ENCODE assay signal across 1 cellular context in genomic region chr19:1144741-1145140, GRCh38.
TF ChIP-seq lines count a peak whose summit lies in the region.

No MANE protein-coding gene starts in this region.

TF ChIP-seq in WTC11, 78 proteins besides CTCF, POLR2A, EP300 and RAD21 (continued from another document):
- TF ChIP-seq, protein P1, sequence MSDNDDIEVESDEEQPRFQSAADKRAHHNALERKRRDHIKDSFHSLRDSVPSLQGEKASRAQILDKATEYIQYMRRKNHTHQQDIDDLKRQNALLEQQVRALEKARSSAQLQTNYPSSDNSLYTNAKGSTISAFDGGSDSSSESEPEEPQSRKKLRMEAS (CRISPR knock-in tag; IDR thresholded peaks at IDR 0.05), result no peak
- no peak for TF ChIP-seq NR3C1 (CRISPR knock-in tag; conservative IDR thresholded peaks at IDR 0.05; ENCODE audit: low read depth)
- TF ChIP-seq CBFB (CRISPR knock-in tag; IDR thresholded peaks at IDR 0.05; ENCODE audit: low read depth), result no peak
- no peak for TF ChIP-seq FOXP1 (CRISPR knock-in tag; IDR thresholded peaks at IDR 0.05; ENCODE audit: borderline replicate concordance)
- TF ChIP-seq ZNF671 (CRISPR knock-in tag; IDR thresholded peaks at IDR 0.05), result no peak
- TF ChIP-seq HMGA2 (CRISPR knock-in tag; IDR thresholded peaks at IDR 0.05), result no peak
- TF ChIP-seq, protein P2, sequence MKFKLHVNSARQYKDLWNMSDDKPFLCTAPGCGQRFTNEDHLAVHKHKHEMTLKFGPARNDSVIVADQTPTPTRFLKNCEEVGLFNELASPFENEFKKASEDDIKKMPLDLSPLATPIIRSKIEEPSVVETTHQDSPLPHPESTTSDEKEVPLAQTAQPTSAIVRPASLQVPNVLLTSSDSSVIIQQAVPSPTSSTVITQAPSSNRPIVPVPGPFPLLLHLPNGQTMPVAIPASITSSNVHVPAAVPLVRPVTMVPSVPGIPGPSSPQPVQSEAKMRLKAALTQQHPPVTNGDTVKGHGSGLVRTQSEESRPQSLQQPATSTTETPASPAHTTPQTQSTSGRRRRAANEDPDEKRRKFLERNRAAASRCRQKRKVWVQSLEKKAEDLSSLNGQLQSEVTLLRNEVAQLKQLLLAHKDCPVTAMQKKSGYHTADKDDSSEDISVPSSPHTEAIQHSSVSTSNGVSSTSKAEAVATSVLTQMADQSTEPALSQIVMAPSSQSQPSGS (CRISPR knock-in tag; IDR thresholded peaks at IDR 0.05; ENCODE audit: borderline replicate concordance, low read depth), result no peak
- TF ChIP-seq, protein P3, sequence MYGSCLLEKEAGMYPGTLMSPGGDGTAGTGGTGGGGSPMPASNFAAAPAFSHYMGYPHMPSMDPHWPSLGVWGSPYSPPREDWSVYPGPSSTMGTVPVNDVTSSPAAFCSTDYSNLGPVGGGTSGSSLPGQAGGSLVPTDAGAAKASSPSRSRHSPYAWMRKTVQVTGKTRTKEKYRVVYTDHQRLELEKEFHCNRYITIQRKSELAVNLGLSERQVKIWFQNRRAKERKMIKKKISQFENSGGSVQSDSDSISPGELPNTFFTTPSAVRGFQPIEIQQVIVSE (CRISPR knock-in tag; IDR thresholded peaks at IDR 0.05; ENCODE audit: borderline replicate concordance), result no peak
- TF ChIP-seq, protein P4, sequence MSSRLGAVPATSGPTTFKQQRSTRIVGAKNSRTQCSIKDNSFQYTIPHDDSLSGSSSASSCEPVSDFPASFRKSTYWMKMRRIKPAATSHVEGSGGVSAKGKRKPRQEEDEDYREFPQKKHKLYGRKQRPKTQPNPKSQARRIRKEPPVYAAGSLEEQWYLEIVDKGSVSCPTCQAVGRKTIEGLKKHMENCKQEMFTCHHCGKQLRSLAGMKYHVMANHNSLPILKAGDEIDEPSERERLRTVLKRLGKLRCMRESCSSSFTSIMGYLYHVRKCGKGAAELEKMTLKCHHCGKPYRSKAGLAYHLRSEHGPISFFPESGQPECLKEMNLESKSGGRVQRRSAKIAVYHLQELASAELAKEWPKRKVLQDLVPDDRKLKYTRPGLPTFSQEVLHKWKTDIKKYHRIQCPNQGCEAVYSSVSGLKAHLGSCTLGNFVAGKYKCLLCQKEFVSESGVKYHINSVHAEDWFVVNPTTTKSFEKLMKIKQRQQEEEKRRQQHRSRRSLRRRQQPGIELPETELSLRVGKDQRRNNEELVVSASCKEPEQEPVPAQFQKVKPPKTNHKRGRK (CRISPR knock-in tag; IDR thresholded peaks at IDR 0.05; ENCODE audit: borderline replicate concordance), result no peak
- no peak for TF ChIP-seq MXD4 (CRISPR knock-in tag; IDR thresholded peaks at IDR 0.05; ENCODE audit: borderline replicate concordance)
- no peak for TF ChIP-seq E2F1 (CRISPR knock-in tag; IDR thresholded peaks at IDR 0.05)
